ENCODE assay signal across 25 cellular contexts in genomic region chr17:50571681-50572080, GRCh38. TPM values are rescaled to one million over a fixed set of nuclear protein-coding genes. Genes with fewer than 3 reads are reported as not detected.
DNase-seq lines count a peak whose midpoint lies in the region; ATAC-seq, FAIRE-seq and TF ChIP-seq lines count a peak whose summit lies in the region.
"Had no signal": no experiment of that assay in that cellular context is flagged by ENCODE, and none has a peak within 500 bp of the region (broad histone marks: within the 10 kb centered on the region; RNA-seq: fewer than 3 reads in every experiment).

No MANE protein-coding gene starts in this region.

- H3K56ac ChIP-seq in H1 (replicated peaks; ENCODE audit: insufficient read length, low read depth, low read length), result no peak overlapping the region
- H3K56ac ChIP-seq in mesendoderm (ENCODE audit: low read length), result peak overlapping the region; percentile 3

- no peak overlapping the region for H2BK5ac ChIP-seq in H1 (ENCODE audit: low read depth, low read length)
- no peak overlapping the region for H2BK5ac ChIP-seq in mesendoderm (ENCODE audit: low read length)

- TF ChIP-seq RAD21 in H1 (IDR thresholded peaks at IDR 0.05 in 1 of 2, conservative IDR thresholded peaks at IDR 0.05 in 1 of 2; ENCODE audit: low read depth in 2 of 2, low read length in 2 of 2), result no peak

- H3K23ac ChIP-seq in H1 (ENCODE audit: insufficient read length) (no peak overlapping the region), mesendoderm (ENCODE audit: low read length) (no peak overlapping the region)

- H4K5ac ChIP-seq in H1 (ENCODE audit: insufficient read length, low read depth, low read length) (no peak overlapping the region), mesendoderm (ENCODE audit: low read length) (no peak overlapping the region)

- H4K8ac ChIP-seq in H1 (ENCODE audit: extremely low read depth, insufficient read depth, low read length) (0 out of 2 replicates have a peak overlapping the region, but pooled peaks have one; percentile 16), mesendoderm (ENCODE audit: low read depth, low read length) (no peak overlapping the region)

- no peak overlapping the region for H2BK12ac ChIP-seq in H1 (ENCODE audit: low read depth, low read length)

- no peak for FAIRE-seq in H1 (lab: Jason Lieb, UNC)
- FAIRE-seq: A204.1, G401.6, GM12891, GM19239 had no signal

- H3K79me2 ChIP-seq in H1 (ENCODE audit: control insufficient read depth in 1 of 2, insufficient read depth in 2 of 2, low read length in 2 of 2), result no peaks in the 10 kb centered on the region
- no peaks in the 10 kb centered on the region for H3K79me2 ChIP-seq in mesendoderm (ENCODE audit: control insufficient read depth, insufficient read depth, low read length)

- 0 out of 2 replicates have a peak, but pooled peaks cover 3% of the 10 kb centered on the region for H3K23me2 ChIP-seq in H1 (ENCODE audit: low read depth, low read length)

- CTCF ChIA-PET in H1 (lab: Charles Lee; ENCODE audit: partially characterized antibody), result interaction anchor here (0.7 to 2.3 kb wide), 7 partner anchors 11 to 238 kb away, joined by 3 to 17 read pairs (median 3); no protein-coding TSS in a partner anchor

- H3K27ac ChIP-seq in H1 (ENCODE audit: low read depth, low read length) (no peak overlapping the region), mesendoderm (ENCODE audit: low read depth, low read length) (no peak overlapping the region), foreskin keratinocyte (no peak overlapping the region)
- H3K27ac ChIP-seq: BLaER1 had no signal

- no peak overlapping the region for H2BK20ac ChIP-seq in H1 (ENCODE audit: low read length)

- ATAC-seq in foreskin keratinocyte, result no peak
- no peak for ATAC-seq in HG03025 (IDR thresholded peaks at IDR 0.05; ENCODE audit: low FRiP score, unreplicated experiment)

- H3K79me1 ChIP-seq in H1 (ENCODE audit: low read depth, low read length) (no peaks in the 10 kb centered on the region), mesendoderm (ENCODE audit: low read length) (no peaks in the 10 kb centered on the region)

- TF ChIP-seq CTCF in H1 (IDR thresholded peaks at IDR 0.05; ENCODE audit: control extremely low read depth in 1 of 3, insufficient read depth in 1 of 3, low read depth in 1 of 3, low read length in 3 of 3) (no peak), foreskin keratinocyte (conservative IDR thresholded peaks at IDR 0.05) (no peak)

- H3K18ac ChIP-seq in H1 (ENCODE audit: extremely low read depth, low read length) (no peak overlapping the region), mesendoderm (ENCODE audit: low read length) (no peak overlapping the region)

- H2BK15ac ChIP-seq in H1 (ENCODE audit: low read length) (no peak overlapping the region), mesendoderm (replicated peaks; ENCODE audit: low read depth) (no peak overlapping the region)

- no peak overlapping the region for H3K4me2 ChIP-seq in H1 (ENCODE audit: insufficient read depth in 1 of 2, low read depth in 2 of 2, low read length in 2 of 2)
- no peak overlapping the region for H3K4me2 ChIP-seq in mesendoderm (ENCODE audit: low read length)
- H3K4me2 ChIP-seq: BLaER1 had no signal

- peaks cover 0 to 4% of the 10 kb centered on the region in 2 experiments for H4K20me1 ChIP-seq in H1 (replicated peaks in 1 of 2; ENCODE audit: control insufficient read depth in 1 of 2, insufficient read depth in 2 of 2, low read length in 2 of 2)
- H4K20me1 ChIP-seq: BLaER1 had no signal

- TF ChIP-seq POLR2A in H1 (IDR thresholded peaks at IDR 0.05; ENCODE audit: control extremely low read depth in 1 of 2, low read depth in 2 of 2, low read length in 2 of 2), result no peak

- H3K14ac ChIP-seq in H1 (ENCODE audit: insufficient read length), result no peak overlapping the region

- 88% methylated on average over 17 of the region's 19 CpGs; no CpG with 5 or more reads in 1 of the 2 experiments for WGBS in H1 (ENCODE audit: extremely low coverage in 1 of 2, insufficient coverage in 1 of 2, insufficient read length in 1 of 2, insufficient replicate concordance in 2 of 2, low coverage in 1 of 2, low lambda C conversion rate in 2 of 2, missing lambda C conversion rate in 1 of 2), 2 experiments
- no CpG with 5 or more reads among the region's 19 CpGs for WGBS in mesendoderm (ENCODE audit: extremely low coverage, insufficient coverage, low lambda C conversion rate)

- H2BK120ac ChIP-seq in H1 (replicated peaks; ENCODE audit: low read depth, low read length) (no peak overlapping the region), mesendoderm (ENCODE audit: low read depth, low read length) (no peak overlapping the region)

- no peak overlapping the region for H3K4ac ChIP-seq in H1 (replicated peaks; ENCODE audit: insufficient read length, low read depth, low read length)
- H3K4ac ChIP-seq in mesendoderm (ENCODE audit: low read depth, low read length), result no peak overlapping the region

- no peak overlapping the region for H2AFZ ChIP-seq in H1 (ENCODE audit: low read length)

- H2AK5ac ChIP-seq in H1 (ENCODE audit: low read depth, low read length) (no peak overlapping the region), mesendoderm (ENCODE audit: low read length) (no peak overlapping the region)

- no peak for TF ChIP-seq EP300 in H1 (IDR thresholded peaks at IDR 0.05; ENCODE audit: borderline replicate concordance in 1 of 2, low read depth in 2 of 2, low read length in 2 of 2)

- no peak overlapping the region for H3K4me3 ChIP-seq in NT2/D1 (ENCODE audit: insufficient read length, low read depth)
- H3K4me3 ChIP-seq in H1 (ENCODE audit: extremely low read depth in 1 of 4, insufficient read depth in 2 of 4, low read depth in 3 of 4, low read length in 4 of 4), result no peak overlapping the region
- H3K4me3 ChIP-seq in mesendoderm (ENCODE audit: low read length), result no peak overlapping the region
- H3K4me3 ChIP-seq: BLaER1 had no signal

- no peak for DNase-seq in NT2/D1 (ENCODE audit: low read depth, low spot score)
- DNase-seq in H1 (ENCODE audit: low read depth in 1 of 2, low spot score in 2 of 2), result no peak
- no peak for DNase-seq in mesendoderm
- DNase-seq in foreskin keratinocyte, result no peak
- no peak for DNase-seq in NCI-H526 treated with DMSO at 0.1 percent for 48 hours (lab: John Stamatoyannopoulos, UW)
- no peak for DNase-seq in stimulated activated CD4-positive, alpha-beta T cell treated with anti-CD3 and anti-CD28 coated beads, Interleukin-2, amount 100 ng/mL, for 24 hours
- DNase-seq: 8988T; ACHN; BE2C; C1 segment of cervical spinal cord; CD4-positive, alpha-beta memory T cell; CD4-positive, CD25-positive, alpha-beta regulatory T cell; CD8-positive, alpha-beta memory T cell; COR-L47; DMS 273 treated with DMSO at 0.1 percent for 48 hours; DMS79 treated with DMSO at 0.1 percent for 48 hours; GF-D8 had no signal

- H3K4me1 ChIP-seq in NT2/D1 (ENCODE audit: insufficient read depth, insufficient read length) (peaks cover 28% of the 10 kb centered on the region), H1 (replicated peaks in 1 of 4; ENCODE audit: control insufficient read depth in 3 of 4, insufficient read depth in 4 of 4, low read length in 3 of 4) (peaks cover 0 to 9% (median 6%) of the 10 kb centered on the region in 4 experiments; a peak in 4 of 7 replicates), mesendoderm (ENCODE audit: control insufficient read depth, low read depth, low read length) (peaks cover 2% of the 10 kb centered on the region), foreskin keratinocyte (no peaks in the 10 kb centered on the region)
- H3K4me1 ChIP-seq: BE2C, BLaER1 had no signal

- POLR2A ChIA-PET in H1 (lab: Charles Lee; ENCODE audit: partially characterized antibody), result no interaction called here

- no peaks in the 10 kb centered on the region for H3K9me3 ChIP-seq in NT2/D1 (ENCODE audit: insufficient read depth, low read length)
- H3K9me3 ChIP-seq in H1 (ENCODE audit: insufficient read depth in 2 of 2, low read depth in 1 of 2, low read length in 1 of 2), result no peaks in the 10 kb centered on the region
- H3K9me3 ChIP-seq: BE2C, BLaER1 had no signal

- H3K36me3 ChIP-seq in NT2/D1 (ENCODE audit: insufficient read depth, insufficient read length, low read length), result no peaks in the 10 kb centered on the region
- no peaks in the 10 kb centered on the region for H3K36me3 ChIP-seq in H1 (ENCODE audit: control insufficient read depth in 2 of 4, insufficient read depth in 4 of 4, low read length in 3 of 4)
- no peaks in the 10 kb centered on the region for H3K36me3 ChIP-seq in mesendoderm (ENCODE audit: control insufficient read depth, insufficient read depth, low read length)
- H3K36me3 ChIP-seq: BE2C, BLaER1 had no signal

- H3K9ac ChIP-seq in NT2/D1 (ENCODE audit: insufficient read length, low read depth), result peak overlapping the region; percentile 24
- no peak overlapping the region for H3K9ac ChIP-seq in H1 (replicated peaks in 1 of 4; ENCODE audit: extremely low read depth in 1 of 4, low read depth in 3 of 4, low read length in 3 of 4)
- no peak overlapping the region for H3K9ac ChIP-seq in mesendoderm (ENCODE audit: low read length)
- H3K9ac ChIP-seq: BLaER1 had no signal

- no peak overlapping the region for H4K91ac ChIP-seq in H1 (replicated peaks; ENCODE audit: insufficient read length, low read length)

- H3K27me3 ChIP-seq in NT2/D1 (ENCODE audit: insufficient read depth, insufficient read length), result no peaks in the 10 kb centered on the region
- H3K27me3 ChIP-seq in H1 (replicated peaks in 1 of 4; ENCODE audit: control insufficient read depth in 3 of 4, extremely low read depth in 1 of 4, insufficient read depth in 3 of 4, low read length in 3 of 4), result peaks cover 0 to 2% (median under 1%) of the 10 kb centered on the region in 4 experiments; a peak in 3 of 7 replicates
- H3K27me3 ChIP-seq in mesendoderm (ENCODE audit: insufficient read depth, low read length, poor library complexity), result no peaks in the 10 kb centered on the region
- H3K27me3 ChIP-seq in foreskin keratinocyte, result peaks cover 15% of the 10 kb centered on the region
- H3K27me3 ChIP-seq: BE2C had no signal

RNA-seq across cellular contexts. Expression of gene CACNA1G, which starts 11.2 kb away (rescaled TPM):
- total RNA-seq in H1 (2021; fragmentation: NEBNext Ultra II Directional; extraction: Animal tissue kit (Norgen Biotek cat#: 25700)), result 4.8 and 4.9 TPM in 2 replicates
- 2.9 and 4.8 TPM in 2 replicates for polyA plus RNA-seq in H1 (2011; rRNA removed)
- polyA plus RNA-seq in H1 (2011; cell fraction: cytosol; rRNA removed), result 3.4 TPM
- 10.8 TPM for polyA plus RNA-seq in H1 (2011; cell fraction: nucleus; rRNA removed)
- 4.0 to 4.7 TPM (median 4.5 TPM) in 4 replicates for polyA plus RNA-seq in H1 (2012, experiment 1 of 2)
- polyA plus RNA-seq in H1 (2012, experiment 2 of 2), result 4.1 TPM
- polyA plus RNA-seq in H1 (2013, experiment 1 of 2), result 2.5 TPM
- 2.6 TPM for polyA plus RNA-seq in H1 (2013, experiment 2 of 2)
- polyA minus RNA-seq in H1 (2011; rRNA and poly(A)+ RNA removed), result 5.9 and 6.1 TPM in 2 replicates
- polyA minus RNA-seq in H1 (2011; cell fraction: cytosol; rRNA and poly(A)+ RNA removed), result 3.8 TPM
- 7.7 TPM for polyA minus RNA-seq in H1 (2011; cell fraction: nucleus; rRNA and poly(A)+ RNA removed)
- polyA plus RNA-seq in mesendoderm (2013, experiment 1 of 2), result 1.8 TPM
- 1.6 TPM for polyA plus RNA-seq in mesendoderm (2013, experiment 2 of 2)
- total RNA-seq in foreskin keratinocyte, result 0.20 and 0.28 TPM in 2 replicates
- 0.07 and 0.18 TPM in 2 replicates for polyA plus RNA-seq in foreskin keratinocyte
- total RNA-seq: CD4-positive, alpha-beta memory T cell had no signal
- polyA plus RNA-seq: CD14-positive monocyte; CD4-positive, alpha-beta memory T cell; CD4-positive, CD25-positive, alpha-beta regulatory T cell; CD8-positive, alpha-beta memory T cell had no signal

RNA-seq across cellular contexts. Expression of gene SPATA20, which starts 24.7 kb away (rescaled TPM):
- total RNA-seq in H1 (2021; fragmentation: NEBNext Ultra II Directional; extraction: Animal tissue kit (Norgen Biotek cat#: 25700)), result 16.2 and 16.7 TPM in 2 replicates
- polyA plus RNA-seq in H1 (2011; rRNA removed) (17.5 and 23.2 TPM in 2 replicates), foreskin keratinocyte (25.1 and 46.4 TPM in 2 replicates)
- polyA plus RNA-seq in H1 (2011; cell fraction: cytosol; rRNA removed), result 18.3 TPM
- 124 TPM for polyA plus RNA-seq in H1 (2011; cell fraction: nucleus; rRNA removed)
- polyA plus RNA-seq in H1 (2012, experiment 1 of 2), result 10.5 to 22.8 TPM (median 22.0 TPM) in 4 replicates
- polyA plus RNA-seq in H1 (2012, experiment 2 of 2), result 15.5 TPM
- 16.1 TPM for polyA plus RNA-seq in H1 (2013, experiment 1 of 2)
- polyA plus RNA-seq in H1 (2013, experiment 2 of 2), result 14.2 TPM
- polyA minus RNA-seq in H1 (2011; rRNA and poly(A)+ RNA removed), result 9.0 and 10.5 TPM in 2 replicates
- polyA minus RNA-seq in H1 (2011; cell fraction: cytosol; rRNA and poly(A)+ RNA removed), result 10.6 TPM
- polyA minus RNA-seq in H1 (2011; cell fraction: nucleus; rRNA and poly(A)+ RNA removed), result 32.9 TPM
- polyA plus RNA-seq in mesendoderm (2013, experiment 1 of 2), result 9.8 TPM
- 9.4 TPM for polyA plus RNA-seq in mesendoderm (2013, experiment 2 of 2)
- total RNA-seq in foreskin keratinocyte, result 33.8 and 53.6 TPM in 2 replicates

RNA-seq across cellular contexts. Expression of gene EPN3, which starts 39.1 kb away (rescaled TPM):
- total RNA-seq in H1 (2021; fragmentation: NEBNext Ultra II Directional; extraction: Animal tissue kit (Norgen Biotek cat#: 25700)), result 5.8 and 7.9 TPM in 2 replicates
- polyA plus RNA-seq in H1 (2011; rRNA removed), result 6.7 and 8.1 TPM in 2 replicates
- polyA plus RNA-seq in H1 (2011; cell fraction: cytosol; rRNA removed), result 4.7 TPM
- polyA plus RNA-seq in H1 (2011; cell fraction: nucleus; rRNA removed), result 9.8 TPM
- polyA plus RNA-seq in H1 (2012, experiment 1 of 2), result 4.6 to 8.1 TPM (median 4.8 TPM) in 4 replicates
- polyA plus RNA-seq in H1 (2012, experiment 2 of 2), result 18.3 TPM
- 4.9 TPM for polyA plus RNA-seq in H1 (2013, experiment 1 of 2)
- 5.5 TPM for polyA plus RNA-seq in H1 (2013, experiment 2 of 2)
- polyA minus RNA-seq in H1 (2011; rRNA and poly(A)+ RNA removed), result 3.8 and 4.1 TPM in 2 replicates
- polyA minus RNA-seq in H1 (2011; cell fraction: cytosol; rRNA and poly(A)+ RNA removed), result 5.2 TPM
- polyA minus RNA-seq in H1 (2011; cell fraction: nucleus; rRNA and poly(A)+ RNA removed), result 11.3 TPM
- polyA plus RNA-seq in mesendoderm (2013, experiment 1 of 2), result 3.7 TPM
- 3.0 TPM for polyA plus RNA-seq in mesendoderm (2013, experiment 2 of 2)
- total RNA-seq in foreskin keratinocyte, result 124 and 225 TPM in 2 replicates
- 127 and 203 TPM in 2 replicates for polyA plus RNA-seq in foreskin keratinocyte
- total RNA-seq: CD4-positive, alpha-beta memory T cell; CD4-positive, CD25-positive, alpha-beta regulatory T cell; CD8-positive, alpha-beta memory T cell had no signal
- polyA plus RNA-seq: AG04450; CD14-positive monocyte; CD4-positive, alpha-beta memory T cell; CD4-positive, CD25-positive, alpha-beta regulatory T cell; CD8-positive, alpha-beta memory T cell had no signal

Comparison
In these comparisons a context has a peak if more than half of its experiments do, and no peak if none do; other contexts are left out.
1. RNA of gene EPN3, which starts 39.1 kb away (total RNA-seq): 124 to 225 TPM in foreskin keratinocyte; 5.8 to 7.9 TPM in H1; every median in the first group is over 10 times any median in the second.